In genomic region chr17:38512473-38513058, GRCh38 we compare ENCODE assay signal across 16 cellular contexts.
DNase-seq lines count a peak whose midpoint lies in the region; FAIRE-seq and TF ChIP-seq lines count a peak whose summit lies in the region.
"Had no signal": no experiment of that assay in that cellular context is flagged by ENCODE, and none has a peak within 500 bp of the region (broad histone marks: within the 10 kb centered on the region; RNA-seq: fewer than 3 reads in every experiment).

No MANE protein-coding gene starts in this region.

- DNase-seq in GM10266 (ENCODE audit: extremely low spot score) (peak; percentile 10), H7 (peak; percentile 52), astrocyte (ENCODE audit: low read depth) (no peak), neural progenitor cell (ENCODE audit: low spot score) (peak; percentile 23), medulla oblongata (ENCODE audit: extremely low spot score) (no peak)
- DNase-seq in stimulated activated CD4-positive, alpha-beta T cell treated with anti-CD3 and anti-CD28 coated beads, Interleukin-1b, Interleukin-23, amount 100 ng/mL, for 48 hours: no peak
- no peak for DNase-seq in effector memory CD4-positive, alpha-beta T cell
- DNase-seq: CD8-positive, alpha-beta T cell; DMS 273 treated with DMSO at 0.1 percent for 48 hours; EL; NCI-H1436; NCI-H446 had no signal

- H4K20me1 ChIP-seq in astrocyte (ENCODE audit: insufficient read depth, low read length) (peaks cover 27% of the 10 kb centered on the region), neural progenitor cell (ENCODE audit: low read depth) (no peaks in the 10 kb centered on the region)

- H3K27me3 Mint-ChIP-seq in astrocyte (ENCODE audit: low read depth, unreplicated experiment) (peaks cover 3% of the 10 kb centered on the region), neural progenitor cell (ENCODE audit: insufficient read depth, low read depth) (peaks cover 36% of the 10 kb centered on the region)

- H2AFZ ChIP-seq in astrocyte (ENCODE audit: low read depth, low read length) (no peak overlapping the region), neural progenitor cell (replicated peaks) (no peak overlapping the region)

- H3K9ac ChIP-seq in astrocyte (ENCODE audit: low read length) (no peak overlapping the region), neural progenitor cell (no peak overlapping the region)

- no peaks in the 10 kb centered on the region for H3K36me3 ChIP-seq in H7 (replicated peaks; ENCODE audit: control insufficient read depth, insufficient read depth, low read length)
- no peaks in the 10 kb centered on the region for H3K36me3 ChIP-seq in astrocyte (ENCODE audit: insufficient read depth, low read length)
- no peaks in the 10 kb centered on the region for H3K36me3 ChIP-seq in neural progenitor cell
- H3K36me3 ChIP-seq in effector memory CD4-positive, alpha-beta T cell (ENCODE audit: control insufficient read depth, insufficient read depth, low read length): no peaks in the 10 kb centered on the region
- H3K36me3 ChIP-seq: HAP-1, SJCRH30 had no signal

- H3K9me3 ChIP-seq in astrocyte (ENCODE audit: insufficient read depth, low read depth, low read length) (no peaks in the 10 kb centered on the region), neural progenitor cell (ENCODE audit: low read depth) (no peaks in the 10 kb centered on the region)
- H3K9me3 ChIP-seq in effector memory CD4-positive, alpha-beta T cell (ENCODE audit: control insufficient read depth, low read length): no peaks in the 10 kb centered on the region
- H3K9me3 ChIP-seq: HAP-1, SJCRH30 had no signal

- H3K27me3 ChIP-seq in H7 (ENCODE audit: control insufficient read depth, insufficient read depth, low read length) (peaks cover 22% of the 10 kb centered on the region; the same call in 1 of the 2 replicates), astrocyte (ENCODE audit: insufficient read depth, low read length) (no peaks in the 10 kb centered on the region), neural progenitor cell (peaks cover 37% of the 10 kb centered on the region)
- H3K27me3 ChIP-seq in effector memory CD4-positive, alpha-beta T cell (replicated peaks; ENCODE audit: control insufficient read depth, insufficient read depth, low read length, poor library complexity, severe bottlenecking): peaks cover 25% of the 10 kb centered on the region
- H3K27me3 ChIP-seq: SJCRH30 had no signal

- H3K9me3 Mint-ChIP-seq in astrocyte (ENCODE audit: unreplicated experiment) (no peaks in the 10 kb centered on the region), neural progenitor cell (no peaks in the 10 kb centered on the region)
- H3K9me3 Mint-ChIP-seq: CD8-positive, alpha-beta T cell had no signal

- H3F3A ChIP-seq in neural progenitor cell (ENCODE audit: low read depth): peaks cover 25% of the 10 kb centered on the region

- H3K4me3 Mint-ChIP-seq in astrocyte (ENCODE audit: unreplicated experiment) (no peak overlapping the region), neural progenitor cell (no peak overlapping the region)

- H3K79me2 ChIP-seq in astrocyte (ENCODE audit: insufficient read depth, low read length): no peaks in the 10 kb centered on the region
- H3K79me2 ChIP-seq in neural progenitor cell (ENCODE audit: low read depth): no peaks in the 10 kb centered on the region

- H3K27ac ChIP-seq in astrocyte (ENCODE audit: low read depth, low read length) (no peak overlapping the region), neural progenitor cell (no peak overlapping the region)
- no peak overlapping the region for H3K27ac ChIP-seq in effector memory CD4-positive, alpha-beta T cell (ENCODE audit: insufficient read depth, low read length, poor library complexity, severe bottlenecking)

- H3K27ac Mint-ChIP-seq in astrocyte (ENCODE audit: unreplicated experiment) (peak overlapping the region; percentile 89), neural progenitor cell (no peak overlapping the region)
- H3K27ac Mint-ChIP-seq: CD8-positive, alpha-beta T cell had no signal

- H3K4me1 Mint-ChIP-seq in astrocyte (ENCODE audit: low read depth, unreplicated experiment) (peaks cover 31% of the 10 kb centered on the region), neural progenitor cell (peaks cover 25% of the 10 kb centered on the region)

- H3K4me1 ChIP-seq in astrocyte (ENCODE audit: insufficient read depth, low read length) (peaks cover 24% of the 10 kb centered on the region), neural progenitor cell (peaks cover 14% of the 10 kb centered on the region)
- H3K4me1 ChIP-seq in effector memory CD4-positive, alpha-beta T cell (ENCODE audit: control insufficient read depth, insufficient read depth, low read length, poor library complexity, severe bottlenecking): peaks cover 10% of the 10 kb centered on the region
- H3K4me1 ChIP-seq: HAP-1 had no signal

- H3K4me2 ChIP-seq in astrocyte (ENCODE audit: low read length): no peak overlapping the region
- H3K4me2 ChIP-seq in neural progenitor cell: no peak overlapping the region

- H3K4me3 ChIP-seq in H7 (ENCODE audit: insufficient read depth, low read depth, low read length): no peak overlapping the region
- H3K4me3 ChIP-seq in astrocyte (ENCODE audit: insufficient read depth, low read depth, low read length): no peak overlapping the region
- no peak overlapping the region for H3K4me3 ChIP-seq in neural progenitor cell
- H3K4me3 ChIP-seq in effector memory CD4-positive, alpha-beta T cell (ENCODE audit: insufficient read depth, low read depth, low read length, poor library complexity, severe bottlenecking): no peak overlapping the region
- H3K4me3 ChIP-seq: HAP-1, SJCRH30 had no signal

- no peak for FAIRE-seq in astrocyte (lab: Jason Lieb, UNC)
- FAIRE-seq: HTR-8/SVneo, RCC 7860 had no signal

- no peak for TF ChIP-seq CTCF in GM10266 (IDR thresholded peaks at IDR 0.05; ENCODE audit: control insufficient read depth, insufficient read depth, low read depth, missing control alignments)
- no peak for TF ChIP-seq CTCF in astrocyte (IDR thresholded peaks at IDR 0.05; ENCODE audit: insufficient read depth, low read depth, low read length)
- TF ChIP-seq CTCF in neural progenitor cell (IDR thresholded peaks at IDR 0.05): no peak

- peaks cover 12% of the 10 kb centered on the region for H3K36me3 Mint-ChIP-seq in astrocyte (ENCODE audit: low read depth, unreplicated experiment)
- no peaks in the 10 kb centered on the region for H3K36me3 Mint-ChIP-seq in neural progenitor cell
- H3K36me3 Mint-ChIP-seq: CD8-positive, alpha-beta T cell had no signal

Comparison
In these comparisons a context has a peak if more than half of its experiments do, and no peak if none do; other contexts are left out.
1. DNase-seq: peak in GM10266 (single experiment), H7 (single experiment) and neural progenitor cell (single experiment); none in astrocyte (single experiment), stimulated activated CD4-positive, alpha-beta T cell treated with anti-CD3 and anti-CD28 coated beads, Interleukin-1b, Interleukin-23, amount 100 ng/mL, for 48 hours (single experiment), medulla oblongata (single experiment) and effector memory CD4-positive, alpha-beta T cell (0 of 3).